In genomic region chr20:17227199-17227535, GRCh38 we compare ENCODE assay signal across 11 cellular contexts. TPM values are rescaled to one million over a fixed set of nuclear protein-coding genes. Genes with fewer than 3 reads are reported as not detected.
DNase-seq lines count a peak whose midpoint lies in the region; ATAC-seq, FAIRE-seq and TF ChIP-seq lines count a peak whose summit lies in the region.
"Had no signal": no experiment of that assay in that cellular context is flagged by ENCODE, and none has a peak within 500 bp of the region (broad histone marks: within the 10 kb centered on the region; RNA-seq: fewer than 3 reads in every experiment).

No MANE protein-coding gene starts in this region.

- H3K36me3 Mint-ChIP-seq in WTC11, result no peaks in the 10 kb centered on the region
- H3K36me3 Mint-ChIP-seq in activated naive CD4-positive, alpha-beta T cell treated with anti-CD3 and anti-CD28 coated beads, Interleukin-2, amount 50 U/mL, for 72 hours, result peaks cover 18 to 23% of the 10 kb centered on the region in 2 donors
- H3K36me3 Mint-ChIP-seq: T-cell had no signal

- no peak for FAIRE-seq in kidney (lab: Jason Lieb, UNC)
- FAIRE-seq: A204.1 had no signal

- DNase-seq in NCI-H2196 treated with DMSO at 0.1 percent for 48 hours (lab: John Stamatoyannopoulos, UW; ENCODE audit: unreplicated experiment) (peak; percentile 4), NCI-H2196 (lab: John Stamatoyannopoulos, UW; ENCODE audit: unreplicated experiment) (no peak), WTC11 (ENCODE audit: low spot score) (peak; percentile 12), kidney (peak; percentile 49), testis (peak; percentile 22), NCI-H1092 (lab: John Stamatoyannopoulos, UW) (no peak)
- no peak for DNase-seq in activated naive CD4-positive, alpha-beta T cell treated with anti-CD3 and anti-CD28 coated beads, Interleukin-2, amount 50 U/mL, for 72 hours (ENCODE audit: low spot score in 2 of 2)
- DNase-seq: T-cell had no signal

- CTCF ChIA-PET in WTC11 (lab: Charles Lee), result interaction anchor here (0.8 to 2.2 kb wide), 9 partner anchors 10 to 423 kb away, joined by 3 to 15 read pairs (median 4); no protein-coding TSS in a partner anchor

- no peaks in the 10 kb centered on the region for H3K4me1 ChIP-seq in kidney (ENCODE audit: control insufficient read depth in 1 of 2, insufficient read depth in 1 of 2, low read depth in 1 of 2, low read length in 2 of 2)
- peaks cover 11% of the 10 kb centered on the region for H3K4me1 ChIP-seq in testis

- H3K36me3 ChIP-seq in kidney (ENCODE audit: control insufficient read depth in 1 of 2, insufficient read depth in 2 of 2, low read length in 2 of 2), result no peaks in the 10 kb centered on the region
- no peaks in the 10 kb centered on the region for H3K36me3 ChIP-seq in testis (ENCODE audit: low read depth, missing control alignments)

- H3K4me1 Mint-ChIP-seq in WTC11, result peaks cover 31% of the 10 kb centered on the region

- POLR2A ChIA-PET in WTC11 (lab: Charles Lee), result interaction anchor here (0.6 to 1.2 kb wide), 2 partner anchors 25 to 275 kb away, joined by 3 to 4 read pairs; no protein-coding TSS in a partner anchor

- 0% methylated on average over 14 to 16 of the region's 16 CpGs for WGBS in testis, 2 donors

- no peaks in the 10 kb centered on the region for H3K9me3 Mint-ChIP-seq in WTC11
- H3K9me3 Mint-ChIP-seq in activated naive CD4-positive, alpha-beta T cell treated with anti-CD3 and anti-CD28 coated beads, Interleukin-2, amount 50 U/mL, for 72 hours, result peaks cover 0 to 11% of the 10 kb centered on the region in 2 donors

- no peak for ATAC-seq in WTC11
- no peak for ATAC-seq in activated naive CD4-positive, alpha-beta T cell treated with anti-CD3 and anti-CD28 coated beads, Interleukin-2, amount 50 U/mL, for 72 hours
- ATAC-seq in GM18505 (IDR thresholded peaks at IDR 0.05; ENCODE audit: unreplicated experiment), result no peak
- ATAC-seq: T-cell had no signal

- TF ChIP-seq POLR2A in testis (IDR thresholded peaks at IDR 0.05) (no peak), GM18505 (IDR thresholded peaks at IDR 0.05; ENCODE audit: borderline replicate concordance, extremely low read depth, insufficient read depth, insufficient read length) (no peak)

- intact Hi-C loops in kidney (cut with DNase I), result no loop called here
- intact Hi-C loops in testis (cut with DNase I; ENCODE audit: low total_unique reads), result no loop called here

- H3K27me3 ChIP-seq in testis, result no peaks in the 10 kb centered on the region

- H3K9me3 ChIP-seq in kidney (ENCODE audit: control insufficient read depth in 1 of 2, low read length in 2 of 2) (peaks cover 0 to 2% of the 10 kb centered on the region in 2 donors), testis (no peaks in the 10 kb centered on the region)

- H3K9ac ChIP-seq in kidney (ENCODE audit: low read length in 2 of 2), result no peak overlapping the region

- no peak for TF ChIP-seq CTCF in WTC11 (IDR thresholded peaks at IDR 0.05)
- no peak for TF ChIP-seq CTCF in kidney (IDR thresholded peaks at IDR 0.05; ENCODE audit: borderline replicate concordance, extremely low read depth, insufficient read depth)
- TF ChIP-seq CTCF in testis (IDR thresholded peaks at IDR 0.05), result no peak

- H3K4me3 ChIP-seq in kidney (ENCODE audit: low read length in 2 of 2) (no peak overlapping the region), testis (peak overlapping the region; percentile 24 to 42)

- H3K4me3 Mint-ChIP-seq in WTC11, result peak overlapping the region; percentile 78
- H3K4me3 Mint-ChIP-seq: T-cell had no signal

- peaks cover 77% of the 10 kb centered on the region for H3K27me3 Mint-ChIP-seq in WTC11 (ENCODE audit: low read depth)

- no peak overlapping the region for H3K27ac Mint-ChIP-seq in WTC11
- H3K27ac Mint-ChIP-seq in activated naive CD4-positive, alpha-beta T cell treated with anti-CD3 and anti-CD28 coated beads, Interleukin-2, amount 50 U/mL, for 72 hours, result no peak overlapping the region
- H3K27ac Mint-ChIP-seq: T-cell had no signal

- H3K27ac ChIP-seq in kidney (ENCODE audit: low read depth in 2 of 2, low read length in 2 of 2), result no peak overlapping the region
- H3K27ac ChIP-seq in testis, result no peak overlapping the region

TF ChIP-seq in WTC11, 78 proteins besides CTCF, POLR2A, EP300 and RAD21:
- no peak for TF ChIP-seq STAT6 (CRISPR knock-in tag; conservative IDR thresholded peaks at IDR 0.05; ENCODE audit: low read depth)
- TF ChIP-seq ATF6 (CRISPR knock-in tag; IDR thresholded peaks at IDR 0.05), result no peak
- no peak for TF ChIP-seq FOXK1 (CRISPR knock-in tag; IDR thresholded peaks at IDR 0.05)
- TF ChIP-seq ETV6 (CRISPR knock-in tag; IDR thresholded peaks at IDR 0.05), result no peak
- TF ChIP-seq FOXP1 (CRISPR knock-in tag; IDR thresholded peaks at IDR 0.05; ENCODE audit: borderline replicate concordance), result no peak
- no peak for TF ChIP-seq NFYB (CRISPR knock-in tag; conservative IDR thresholded peaks at IDR 0.05; ENCODE audit: low read depth)
- no peak for TF ChIP-seq MLX (CRISPR knock-in tag; IDR thresholded peaks at IDR 0.05)

RNA-seq across cellular contexts. Expression of gene PCSK2, which starts 0.3 kb away (rescaled TPM):
- total RNA-seq in WTC11 (2021) (0.74 to 1.1 TPM (median 0.98 TPM) in 3 replicates), kidney (0.22 TPM), testis (10 to 100 TPM in 1 of 2 donors, 1 to 10 TPM in 1; 5.1 to 11.7 TPM)
- polyA plus RNA-seq in kidney (ENCODE audit: insufficient read depth, low read depth, low replicate concordance) (0.54 TPM), testis (ENCODE audit: insufficient read depth, low read depth, low replicate concordance) (40.5 TPM)
- total RNA-seq in activated naive CD4-positive, alpha-beta T cell treated with anti-CD3 and anti-CD28 coated beads, Interleukin-2, amount 50 U/mL, for 72 hours, result not detected
- total RNA-seq: pulmonary artery endothelial cell, T-cell had no signal

Comparison
In these comparisons a context has a peak if more than half of its experiments do, and no peak if none do; other contexts are left out.
1. DNase-seq: peak in NCI-H2196 treated with DMSO at 0.1 percent for 48 hours (single experiment), WTC11 (single experiment), kidney (single experiment) and testis (single experiment); none in NCI-H2196 (single experiment), NCI-H1092 (single experiment) and activated naive CD4-positive, alpha-beta T cell treated with anti-CD3 and anti-CD28 coated beads, Interleukin-2, amount 50 U/mL, for 72 hours (0 of 2).
2. H3K4me3 ChIP-seq: peak in testis (2 of 2); none in kidney (0 of 2).